Comparison of ENCODE assay signal across 1 cellular context in genomic region chrX:74923942-74924448, GRCh38.
A peak's percentile ranks its signal among the peaks of the same experiment; 100 is the strongest.
TF ChIP-seq lines count a peak whose summit lies in the region.

No MANE protein-coding gene starts in this region.

TF ChIP-seq in GM12878, 131 proteins besides CTCF, POLR2A, EP300 and RAD21 (continued from another document):
- TF ChIP-seq RELB (IDR thresholded peaks at IDR 0.05; ENCODE audit: low read depth) (no peak), BACH1 (IDR thresholded peaks at IDR 0.05; ENCODE audit: borderline replicate concordance) (peak; percentile 36; the same call in 1 of the 2 replicates), ZNF592 (IDR thresholded peaks at IDR 0.05) (no peak), SUZ12 (IDR thresholded peaks at IDR 0.05; ENCODE audit: unreplicated experiment) (no peak), ATF2 (IDR thresholded peaks at IDR 0.05; ENCODE audit: low read length) (no peak), MLLT1 (IDR thresholded peaks at IDR 0.05) (peak; percentile 76), DPF2 (IDR thresholded peaks at IDR 0.05) (peak; percentile 59; the same call in 1 of the 2 replicates), ZBED1 (IDR thresholded peaks at IDR 0.05; ENCODE audit: borderline replicate concordance) (no peak), RBBP5 (conservative IDR thresholded peaks at IDR 0.05) (no peak), TCF7 (IDR thresholded peaks at IDR 0.05; ENCODE audit: borderline replicate concordance) (no peak), TBL1XR1 (IDR thresholded peaks at IDR 0.05; ENCODE audit: low read depth, low read length) (no peak), LARP7 (IDR thresholded peaks at IDR 0.05) (no peak; the same call in 1 of the 2 replicates), SUPT20H (IDR thresholded peaks at IDR 0.05; ENCODE audit: borderline replicate concordance, control insufficient read depth, low read depth, low read length) (no peak), GATAD2B (conservative IDR thresholded peaks at IDR 0.05; ENCODE audit: low read depth) (peak; percentile 43), NFIC (IDR thresholded peaks at IDR 0.05; ENCODE audit: low read depth, low read length) (no peak), IKZF2 (IDR thresholded peaks at IDR 0.05) (0 out of 4 replicates have a peak, but pooled peaks of 1 of the 2 experiments have one; percentile 35), ELK1 (IDR thresholded peaks at IDR 0.05; ENCODE audit: low read depth, low read length) (no peak), PBX3 (IDR thresholded peaks at IDR 0.05; ENCODE audit: insufficient replicate concordance, low read depth, low read length) (peak; percentile 29), PKNOX1 (IDR thresholded peaks at IDR 0.05) (peak; percentile 37; the same call in 1 of the 2 replicates), CEBPZ (IDR thresholded peaks at IDR 0.05; ENCODE audit: low read depth, low read length) (no peak), ZNF24 (IDR thresholded peaks at IDR 0.05) (no peak), CBFB (IDR thresholded peaks at IDR 0.05; ENCODE audit: low read depth) (no peak), NR2C1 (IDR thresholded peaks at IDR 0.05) (no peak), SMARCA5 (IDR thresholded peaks at IDR 0.05) (0 out of 2 replicates have a peak, but pooled peaks have one; percentile 22), ZSCAN29 (IDR thresholded peaks at IDR 0.05) (no peak), ASH2L (IDR thresholded peaks at IDR 0.05; ENCODE audit: borderline replicate concordance, low read depth) (no peak), ZNF207 (IDR thresholded peaks at IDR 0.05; ENCODE audit: borderline replicate concordance) (0 out of 2 replicates have a peak, but pooled peaks have one; percentile 29), IRF3 (IDR thresholded peaks at IDR 0.05) (no peak), ZBTB4 (CRISPR knock-in tag; IDR thresholded peaks at IDR 0.05) (no peak), RFX5 (IDR thresholded peaks at IDR 0.05; ENCODE audit: low read depth, low read length) (no peak), ZNF384 (IDR thresholded peaks at IDR 0.05; ENCODE audit: borderline replicate concordance, low read depth, low read length) (0 out of 2 replicates have a peak, but pooled peaks have one; percentile 7), YBX1 (IDR thresholded peaks at IDR 0.05) (no peak), HDAC6 (IDR thresholded peaks at IDR 0.05; ENCODE audit: unreplicated experiment) (no peak), HSF1 (IDR thresholded peaks at IDR 0.05; ENCODE audit: low read depth, low read length) (no peak)
